In the genomic region with DNA sequence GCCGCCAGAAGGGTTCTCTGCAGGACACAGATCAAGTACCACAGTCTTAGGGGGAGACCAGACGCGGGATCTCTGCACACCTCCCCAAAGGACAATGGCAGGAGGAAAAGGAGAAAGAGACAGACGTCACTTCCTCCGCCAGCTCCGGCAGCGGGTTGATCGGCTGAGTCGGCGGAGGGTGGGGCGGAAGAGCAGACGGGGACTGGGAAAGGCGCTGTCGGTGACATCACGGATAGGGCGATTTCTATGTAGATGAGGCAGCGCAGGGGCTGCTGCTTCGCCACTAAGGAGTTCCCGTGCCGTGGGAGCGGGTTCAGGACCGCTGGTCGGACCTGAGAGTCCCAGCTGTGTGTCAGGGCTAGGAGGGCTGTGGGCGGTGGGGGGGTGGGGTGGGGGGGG, we compare ENCODE assay signal across 8 cellular contexts. TPM values are rescaled to one million over a fixed set of nuclear protein-coding genes. Genes with fewer than 3 reads are reported as not detected.
DNase-seq lines count a peak whose midpoint lies in the region; ATAC-seq and TF ChIP-seq lines count a peak whose summit lies in the region.
"Not testable (repeated sequence)": the region's sequence is repeated elsewhere in the genome, so short reads cannot be mapped to it uniquely, and the experiment has no call there.

No MANE protein-coding gene starts in this region.

- CTCF ChIA-PET in WTC11 (lab: Charles Lee), result not testable (repeated sequence)

- H3K4me1 ChIP-seq in body of pancreas, result not testable (repeated sequence)

- H3K27me3 ChIP-seq in body of pancreas, result not testable (repeated sequence)

- peak overlapping the region; percentile 58 to 89 (median 84) for H3K27ac ChIP-seq in body of pancreas

- H3K36me3 Mint-ChIP-seq in WTC11, result not testable (repeated sequence)

- intact Hi-C loops in body of pancreas (cut with DNase I), result not testable (repeated sequence)

- not testable (repeated sequence) for H3K4me1 Mint-ChIP-seq in WTC11

- not testable (repeated sequence) for DNase-seq in AG09309 (ENCODE audit: low read depth)
- peak; percentile 34 for DNase-seq in NCI-H510A (lab: John Stamatoyannopoulos, UW)
- peak; percentile 51 for DNase-seq in WTC11 (ENCODE audit: low spot score)
- DNase-seq in body of pancreas, result peak; percentile 67 to 79 (median 71)
- peak; percentile 51 for DNase-seq in kidney glomerular epithelial cell (lab: John Stamatoyannopoulos, UW)
- peak; percentile 39 for DNase-seq in stimulated activated CD4-positive, alpha-beta T cell treated with anti-CD3 and anti-CD28 coated beads, Interleukin-12 subunit alpha, Interleukin-12 subunit beta, amount 100 ng/mL, for 4 hours

- TF ChIP-seq CTCF in AG09309 (IDR thresholded peaks at IDR 0.05; ENCODE audit: control insufficient read depth, insufficient read depth, low read depth, low read length, missing control alignments); WTC11 (IDR thresholded peaks at IDR 0.05); body of pancreas (IDR thresholded peaks at IDR 0.05): not testable (repeated sequence)

- 0% methylated on average over 5 to 20 of the region's 24 CpGs for WGBS in body of pancreas, 2 donors

- peak overlapping the region; percentile 11 for H3K4me3 ChIP-seq in AG09309 (ENCODE audit: control insufficient read depth, low read depth, low read length)
- not testable (repeated sequence) for H3K4me3 ChIP-seq in body of pancreas

- peak overlapping the region; percentile 98 for H3K27ac Mint-ChIP-seq in WTC11

- TF ChIP-seq POLR2A in body of pancreas (IDR thresholded peaks at IDR 0.05), result not testable (repeated sequence)

- peak overlapping the region; percentile 82 for H3K4me3 Mint-ChIP-seq in WTC11

- H3K9me3 Mint-ChIP-seq in WTC11, result not testable (repeated sequence)

- H3K36me3 ChIP-seq in body of pancreas (replicated peaks in 1 of 2; ENCODE audit: insufficient read depth in 1 of 2, low read depth in 2 of 2), result not testable (repeated sequence)

- POLR2A ChIA-PET in WTC11 (lab: Charles Lee), result interaction anchor here (0.9 to 1.4 kb wide), 3 partner anchors 185 to 735 kb away, joined by 3 to 12 read pairs (median 3); no protein-coding TSS in a partner anchor

- ATAC-seq in GM19463 (IDR thresholded peaks at IDR 0.05; ENCODE audit: unreplicated experiment) (peak; percentile 62), HG03354 (IDR thresholded peaks at IDR 0.05; ENCODE audit: poor library complexity, severe bottlenecking, unreplicated experiment) (peak; percentile 65), WTC11 (peak; percentile 35), body of pancreas (peak; percentile 84)

- not testable (repeated sequence) for H3K9me3 ChIP-seq in body of pancreas

- not testable (repeated sequence) for H3K27me3 Mint-ChIP-seq in WTC11 (ENCODE audit: low read depth)

RNA-seq across cellular contexts. Expression of gene PPIAL4D, which starts 38.7 kb away (rescaled TPM):
- total RNA-seq in WTC11 (2021) (not detected in 3 replicates), body of pancreas (not detected)
